ENCODE assay signal across 9 cellular contexts in the genomic region with DNA sequence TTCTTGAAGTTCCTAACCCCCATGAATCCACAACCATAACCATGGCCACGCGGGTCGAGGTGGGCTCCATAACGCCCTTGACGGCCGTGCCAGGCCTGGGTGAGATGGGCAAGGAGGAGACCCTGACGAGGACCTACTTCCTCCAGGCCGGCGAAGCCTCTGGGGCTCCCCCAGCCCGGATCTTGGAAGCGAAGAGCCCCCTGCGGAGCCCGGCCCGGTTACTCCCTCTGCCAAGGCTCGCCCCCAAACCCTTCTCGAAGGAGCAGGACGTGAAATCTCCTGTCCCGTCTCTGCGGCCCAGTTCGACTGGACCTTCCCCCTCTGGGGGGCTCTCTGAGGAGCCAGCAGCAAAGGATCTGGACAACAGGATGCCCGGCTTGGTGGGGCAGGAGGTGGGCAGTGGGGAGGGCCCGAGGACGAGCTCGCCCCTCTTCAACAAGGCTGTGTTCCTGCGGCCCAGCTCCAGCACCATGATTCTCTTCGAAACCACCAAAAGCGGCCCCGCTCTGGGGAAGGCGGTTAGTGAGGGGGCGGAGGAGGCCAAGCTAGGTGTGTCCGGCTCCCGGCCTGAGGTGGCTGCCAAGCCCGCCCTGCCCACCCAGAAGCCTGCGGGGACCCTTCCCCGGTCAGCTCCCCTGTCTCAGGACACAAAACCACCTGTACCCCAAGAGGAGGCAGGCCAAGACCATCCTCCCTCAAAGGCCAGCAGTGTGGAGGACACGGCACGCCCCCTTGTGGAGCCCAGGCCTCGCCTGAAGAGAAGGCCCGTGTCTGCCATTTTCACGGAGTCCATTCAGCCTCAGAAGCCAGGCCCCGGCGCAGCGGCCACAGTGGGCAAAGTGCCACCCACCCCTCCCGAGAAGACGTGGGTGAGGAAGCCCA.
DNase-seq lines count a peak whose midpoint lies in the region; ATAC-seq and TF ChIP-seq lines count a peak whose summit lies in the region.
"Had no signal": no experiment of that assay in that cellular context is flagged by ENCODE, and none has a peak within 500 bp of the region (broad histone marks: within the 10 kb centered on the region; RNA-seq: fewer than 3 reads in every experiment).

No MANE protein-coding gene starts in this region.

- H3K27ac ChIP-seq in left ventricle myocardium inferior (replicated peaks), result peak overlapping the region; percentile 80
- H3K27ac ChIP-seq in thyroid gland, result peak overlapping the region in 2 of 3 donors; percentile 1 to 60
- H3K27ac ChIP-seq: BLaER1 treated with 17β-estradiol and CSF1 and Interleukin-3, amounts not matched to agents 10 nM and 100 nM had no signal

- H3K4me3 ChIP-seq in left ventricle myocardium inferior (no peak overlapping the region), thyroid gland (replicated peaks in 1 of 3) (no peak overlapping the region)
- H3K4me3 ChIP-seq: BLaER1 treated with 17β-estradiol and CSF1 and Interleukin-3, amounts not matched to agents 10 nM and 100 nM had no signal

- WGBS in thyroid gland, 2 donors, result 86% methylated on average over 37 to 38 of the region's 45 CpGs

- no peaks in the 10 kb centered on the region for H3K9me3 ChIP-seq in left ventricle myocardium inferior (replicated peaks)
- no peaks in the 10 kb centered on the region for H3K9me3 ChIP-seq in thyroid gland
- H3K9me3 ChIP-seq: BLaER1 treated with 17β-estradiol and CSF1 and Interleukin-3, amounts not matched to agents 10 nM and 100 nM had no signal

- TF ChIP-seq CTCF in WTC11 (IDR thresholded peaks at IDR 0.05) (peak; percentile 24; the same call in 1 of the 2 replicates), left ventricle myocardium inferior (IDR thresholded peaks at IDR 0.05; ENCODE audit: borderline replicate concordance) (peak; percentile 57), thyroid gland (IDR thresholded peaks at IDR 0.05) (peak in 2 of 6 experiments; percentile 15 to 30)

- H3K36me3 Mint-ChIP-seq in activated CD4-positive, alpha-beta T cell treated with anti-CD3 and anti-CD28 coated beads, Interleukin-2, amount 10 ng/mL, durations not matched to agents 7 days and 5 days (ENCODE audit: low read depth), result peaks cover 3% of the 10 kb centered on the region
- peaks cover 2% of the 10 kb centered on the region for H3K36me3 Mint-ChIP-seq in WTC11

- no peaks in the 10 kb centered on the region for H3K9me3 Mint-ChIP-seq in activated CD4-positive, alpha-beta T cell treated with anti-CD3 and anti-CD28 coated beads, Interleukin-2, amount 10 ng/mL, durations not matched to agents 7 days and 5 days
- no peaks in the 10 kb centered on the region for H3K9me3 Mint-ChIP-seq in WTC11

- H3K4me1 ChIP-seq in left ventricle myocardium inferior, result peaks cover 62% of the 10 kb centered on the region
- peaks cover 28 to 39% of the 10 kb centered on the region in 2 donors for H3K4me1 ChIP-seq in thyroid gland

- TF ChIP-seq POLR2A in thyroid gland (IDR thresholded peaks at IDR 0.05), result no peak

- peak; percentile 84 for ATAC-seq in WTC11
- no peak for ATAC-seq in HG03342 (IDR thresholded peaks at IDR 0.05; ENCODE audit: unreplicated experiment)
- no peak for ATAC-seq in GM18870 (IDR thresholded peaks at IDR 0.05; ENCODE audit: unreplicated experiment)

- POLR2A ChIA-PET in activated CD4-positive, alpha-beta T cell treated with anti-CD3 and anti-CD28 coated beads, Interleukin-2, amount 10 ng/mL, durations not matched to agents 7 days and 5 days (lab: Charles Lee), result no interaction called here
- POLR2A ChIA-PET in WTC11 (lab: Charles Lee), result interaction anchor here (0.6 kb wide), 1 partner anchor 68 kb away, joined by 9 read pairs; no protein-coding TSS in a partner anchor

- H3K4me1 Mint-ChIP-seq in activated CD4-positive, alpha-beta T cell treated with anti-CD3 and anti-CD28 coated beads, Interleukin-2, amount 10 ng/mL, durations not matched to agents 7 days and 5 days, result peaks cover 37% of the 10 kb centered on the region
- H3K4me1 Mint-ChIP-seq in WTC11, result peaks cover 18% of the 10 kb centered on the region

- intact Hi-C loops in left ventricle myocardium inferior (cut with micrococcal nuclease) (no loop called here), thyroid gland (cut with DNase I) (loop anchor here (5.0 kb wide), 1 partner anchor 76 kb away; the partner anchor contains the start of gene KIAA1671)

- H3K4me3 Mint-ChIP-seq in activated CD4-positive, alpha-beta T cell treated with anti-CD3 and anti-CD28 coated beads, Interleukin-2, amount 10 ng/mL, durations not matched to agents 7 days and 5 days, result no peak overlapping the region
- H3K4me3 Mint-ChIP-seq in WTC11, result no peak overlapping the region

- peak; percentile 16 for DNase-seq in activated CD4-positive, alpha-beta T cell treated with anti-CD3 and anti-CD28 coated beads, Interleukin-2, amount 10 ng/mL, durations not matched to agents 7 days and 5 days
- no peak for DNase-seq in activated CD4-positive, alpha-beta T cell treated with anti-CD3 and anti-CD28 coated beads for 4 hours
- DNase-seq in WTC11 (ENCODE audit: low spot score), result peak; percentile 79
- peak; percentile 29 for DNase-seq in left ventricle myocardium inferior
- DNase-seq in thyroid gland, result no peak
- no peak for DNase-seq in NCI-H69 (lab: John Stamatoyannopoulos, UW)

- CTCF ChIA-PET in activated CD4-positive, alpha-beta T cell treated with anti-CD3 and anti-CD28 coated beads, Interleukin-2, amount 10 ng/mL, durations not matched to agents 7 days and 5 days (lab: Charles Lee), result no interaction called here
- CTCF ChIA-PET in WTC11 (lab: Charles Lee), result interaction anchor here (0.6 to 2.4 kb wide), 29 partner anchors 9 to 1668 kb away, joined by 3 to 17 read pairs (median 5); partner anchors contain the start of gene KIAA1671

- H3K27me3 ChIP-seq in left ventricle myocardium inferior (ENCODE audit: low read depth) (no peaks in the 10 kb centered on the region), thyroid gland (no peaks in the 10 kb centered on the region)
- H3K27me3 ChIP-seq: BLaER1 treated with 17β-estradiol and CSF1 and Interleukin-3, amounts not matched to agents 10 nM and 100 nM had no signal

- H3K36me3 ChIP-seq in left ventricle myocardium inferior (no peaks in the 10 kb centered on the region), thyroid gland (no peaks in the 10 kb centered on the region)
- H3K36me3 ChIP-seq: BLaER1 treated with 17β-estradiol and CSF1 and Interleukin-3, amounts not matched to agents 10 nM and 100 nM had no signal

- no peak overlapping the region for H3K27ac Mint-ChIP-seq in activated CD4-positive, alpha-beta T cell treated with anti-CD3 and anti-CD28 coated beads, Interleukin-2, amount 10 ng/mL, durations not matched to agents 7 days and 5 days
- H3K27ac Mint-ChIP-seq in WTC11, result peak overlapping the region; percentile 29; the same call in 1 of the 2 replicates

- H3K27me3 Mint-ChIP-seq in activated CD4-positive, alpha-beta T cell treated with anti-CD3 and anti-CD28 coated beads, Interleukin-2, amount 10 ng/mL, durations not matched to agents 7 days and 5 days, result no peaks in the 10 kb centered on the region
- H3K27me3 Mint-ChIP-seq in WTC11 (ENCODE audit: low read depth), result no peaks in the 10 kb centered on the region

TF ChIP-seq in WTC11, 78 proteins besides CTCF, POLR2A, EP300 and RAD21:
- TF ChIP-seq TEAD1 (CRISPR knock-in tag; IDR thresholded peaks at IDR 0.05) (0 out of 2 replicates have a peak, but pooled peaks have one; percentile 42), JAZF1 (CRISPR knock-in tag; IDR thresholded peaks at IDR 0.05) (no peak), GRHL2 (CRISPR knock-in tag; IDR thresholded peaks at IDR 0.05; ENCODE audit: insufficient replicate concordance, severe bottlenecking) (no peak), ZNF671 (CRISPR knock-in tag; IDR thresholded peaks at IDR 0.05) (no peak), NR3C1 (CRISPR knock-in tag; conservative IDR thresholded peaks at IDR 0.05; ENCODE audit: low read depth) (no peak), ZNF219 (CRISPR knock-in tag; IDR thresholded peaks at IDR 0.05; ENCODE audit: borderline replicate concordance) (no peak), ZBTB21 (CRISPR knock-in tag; IDR thresholded peaks at IDR 0.05; ENCODE audit: borderline replicate concordance) (no peak), SOX15 (CRISPR knock-in tag; IDR thresholded peaks at IDR 0.05) (no peak)
- TF ChIP-seq, protein P1, sequence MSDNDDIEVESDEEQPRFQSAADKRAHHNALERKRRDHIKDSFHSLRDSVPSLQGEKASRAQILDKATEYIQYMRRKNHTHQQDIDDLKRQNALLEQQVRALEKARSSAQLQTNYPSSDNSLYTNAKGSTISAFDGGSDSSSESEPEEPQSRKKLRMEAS (CRISPR knock-in tag; IDR thresholded peaks at IDR 0.05), result 0 out of 2 replicates have a peak, but pooled peaks have one; percentile 50
- TF ChIP-seq, protein P2, sequence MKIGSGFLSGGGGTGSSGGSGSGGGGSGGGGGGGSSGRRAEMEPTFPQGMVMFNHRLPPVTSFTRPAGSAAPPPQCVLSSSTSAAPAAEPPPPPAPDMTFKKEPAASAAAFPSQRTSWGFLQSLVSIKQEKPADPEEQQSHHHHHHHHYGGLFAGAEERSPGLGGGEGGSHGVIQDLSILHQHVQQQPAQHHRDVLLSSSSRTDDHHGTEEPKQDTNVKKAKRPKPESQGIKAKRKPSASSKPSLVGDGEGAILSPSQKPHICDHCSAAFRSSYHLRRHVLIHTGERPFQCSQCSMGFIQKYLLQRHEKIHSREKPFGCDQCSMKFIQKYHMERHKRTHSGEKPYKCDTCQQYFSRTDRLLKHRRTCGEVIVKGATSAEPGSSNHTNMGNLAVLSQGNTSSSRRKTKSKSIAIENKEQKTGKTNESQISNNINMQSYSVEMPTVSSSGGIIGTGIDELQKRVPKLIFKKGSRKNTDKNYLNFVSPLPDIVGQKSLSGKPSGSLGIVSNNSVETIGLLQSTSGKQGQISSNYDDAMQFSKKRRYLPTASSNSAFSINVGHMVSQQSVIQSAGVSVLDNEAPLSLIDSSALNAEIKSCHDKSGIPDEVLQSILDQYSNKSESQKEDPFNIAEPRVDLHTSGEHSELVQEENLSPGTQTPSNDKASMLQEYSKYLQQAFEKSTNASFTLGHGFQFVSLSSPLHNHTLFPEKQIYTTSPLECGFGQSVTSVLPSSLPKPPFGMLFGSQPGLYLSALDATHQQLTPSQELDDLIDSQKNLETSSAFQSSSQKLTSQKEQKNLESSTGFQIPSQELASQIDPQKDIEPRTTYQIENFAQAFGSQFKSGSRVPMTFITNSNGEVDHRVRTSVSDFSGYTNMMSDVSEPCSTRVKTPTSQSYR (CRISPR knock-in tag; IDR thresholded peaks at IDR 0.05), result no peak
- TF ChIP-seq, protein P3, sequence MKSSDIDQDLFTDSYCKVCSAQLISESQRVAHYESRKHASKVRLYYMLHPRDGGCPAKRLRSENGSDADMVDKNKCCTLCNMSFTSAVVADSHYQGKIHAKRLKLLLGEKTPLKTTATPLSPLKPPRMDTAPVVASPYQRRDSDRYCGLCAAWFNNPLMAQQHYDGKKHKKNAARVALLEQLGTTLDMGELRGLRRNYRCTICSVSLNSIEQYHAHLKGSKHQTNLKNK (CRISPR knock-in tag; IDR thresholded peaks at IDR 0.05), result no peak

Comparison
In these comparisons a context has a peak if more than half of its experiments do, and no peak if none do; other contexts are left out.
1. DNase-seq: peak in activated CD4-positive, alpha-beta T cell treated with anti-CD3 and anti-CD28 coated beads, Interleukin-2, amount 10 ng/mL, durations not matched to agents 7 days and 5 days (single experiment), WTC11 (single experiment) and left ventricle myocardium inferior (single experiment); none in activated CD4-positive, alpha-beta T cell treated with anti-CD3 and anti-CD28 coated beads for 4 hours (0 of 2), thyroid gland (0 of 2) and NCI-H69 (single experiment).